ENCODE assay signal across 8 cellular contexts in the genomic region with DNA sequence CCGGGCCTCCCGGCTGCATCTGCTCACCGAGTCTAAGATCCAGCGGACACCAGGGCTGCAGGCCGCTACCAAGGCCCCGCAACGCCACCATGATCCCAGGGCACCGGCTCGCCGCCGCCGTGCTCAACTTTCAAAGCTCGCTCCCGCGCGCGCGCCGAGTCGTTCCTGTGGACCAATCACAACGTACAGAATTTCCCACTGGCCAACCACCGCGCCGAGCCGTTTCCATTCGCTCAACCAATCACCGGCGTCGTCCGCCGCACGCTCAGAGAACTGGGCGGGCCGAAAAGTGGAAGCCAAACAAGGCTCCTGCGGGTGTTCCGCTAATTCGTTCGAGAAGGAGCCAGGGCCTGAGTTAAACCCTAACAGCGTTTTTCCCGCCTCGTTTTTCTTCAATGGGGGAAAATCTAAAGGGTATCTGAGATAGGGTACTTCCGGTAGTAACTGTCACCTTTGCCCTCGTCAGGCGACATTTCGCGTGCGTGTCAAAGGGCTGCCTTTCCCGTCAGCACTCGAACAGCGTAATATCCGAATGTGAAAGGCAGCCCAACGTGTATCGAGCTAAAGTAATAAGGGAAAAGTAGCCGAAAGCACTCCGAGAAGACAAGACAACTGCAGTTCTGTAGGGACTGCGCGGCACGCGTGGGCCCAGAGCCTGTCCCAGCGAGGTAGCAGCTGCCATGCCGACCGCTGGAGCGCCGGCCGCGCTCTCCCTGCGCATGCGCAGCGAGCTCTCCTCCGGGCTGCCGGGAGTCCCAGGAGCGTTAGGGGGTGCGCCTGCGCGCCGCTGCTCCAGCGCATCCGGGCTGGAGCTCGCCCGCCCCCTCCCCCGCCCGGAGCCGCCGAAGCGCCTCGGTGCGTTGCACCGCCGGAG. TPM values are rescaled to one million over a fixed set of nuclear protein-coding genes. Genes with fewer than 3 reads are reported as not detected.
DNase-seq lines count a peak whose midpoint lies in the region; ATAC-seq and TF ChIP-seq lines count a peak whose summit lies in the region.

A gene with protein sequence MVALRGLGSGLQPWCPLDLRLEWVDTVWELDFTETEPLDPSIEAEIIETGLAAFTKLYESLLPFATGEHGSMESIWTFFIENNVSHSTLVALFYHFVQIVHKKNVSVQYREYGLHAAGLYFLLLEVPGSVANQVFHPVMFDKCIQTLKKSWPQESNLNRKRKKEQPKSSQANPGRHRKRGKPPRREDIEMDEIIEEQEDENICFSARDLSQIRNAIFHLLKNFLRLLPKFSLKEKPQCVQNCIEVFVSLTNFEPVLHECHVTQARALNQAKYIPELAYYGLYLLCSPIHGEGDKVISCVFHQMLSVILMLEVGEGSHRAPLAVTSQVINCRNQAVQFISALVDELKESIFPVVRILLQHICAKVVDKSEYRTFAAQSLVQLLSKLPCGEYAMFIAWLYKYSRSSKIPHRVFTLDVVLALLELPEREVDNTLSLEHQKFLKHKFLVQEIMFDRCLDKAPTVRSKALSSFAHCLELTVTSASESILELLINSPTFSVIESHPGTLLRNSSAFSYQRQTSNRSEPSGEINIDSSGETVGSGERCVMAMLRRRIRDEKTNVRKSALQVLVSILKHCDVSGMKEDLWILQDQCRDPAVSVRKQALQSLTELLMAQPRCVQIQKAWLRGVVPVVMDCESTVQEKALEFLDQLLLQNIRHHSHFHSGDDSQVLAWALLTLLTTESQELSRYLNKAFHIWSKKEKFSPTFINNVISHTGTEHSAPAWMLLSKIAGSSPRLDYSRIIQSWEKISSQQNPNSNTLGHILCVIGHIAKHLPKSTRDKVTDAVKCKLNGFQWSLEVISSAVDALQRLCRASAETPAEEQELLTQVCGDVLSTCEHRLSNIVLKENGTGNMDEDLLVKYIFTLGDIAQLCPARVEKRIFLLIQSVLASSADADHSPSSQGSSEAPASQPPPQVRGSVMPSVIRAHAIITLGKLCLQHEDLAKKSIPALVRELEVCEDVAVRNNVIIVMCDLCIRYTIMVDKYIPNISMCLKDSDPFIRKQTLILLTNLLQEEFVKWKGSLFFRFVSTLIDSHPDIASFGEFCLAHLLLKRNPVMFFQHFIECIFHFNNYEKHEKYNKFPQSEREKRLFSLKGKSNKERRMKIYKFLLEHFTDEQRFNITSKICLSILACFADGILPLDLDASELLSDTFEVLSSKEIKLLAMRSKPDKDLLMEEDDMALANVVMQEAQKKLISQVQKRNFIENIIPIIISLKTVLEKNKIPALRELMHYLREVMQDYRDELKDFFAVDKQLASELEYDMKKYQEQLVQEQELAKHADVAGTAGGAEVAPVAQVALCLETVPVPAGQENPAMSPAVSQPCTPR (N-terminal part only) (minus strand): TSS at position 132 of the 874 bp plus-strand sequence. CDS start 41 bp downstream, at position 91.
A gene (plus strand): TSS at position 836 of the 874 bp plus-strand sequence. CDS start 452 bp downstream, outside the sequence.

- peak within 1 kb of the TSS; percentile 90 for H3K9ac ChIP-seq in PC-3 (ENCODE audit: low read length)

- H3K27me3 ChIP-seq in PC-3 (ENCODE audit: low read length) = no peaks in the 10 kb centered on the region

- H2AFZ ChIP-seq in PC-3 (ENCODE audit: low read length) = peak within 1 kb of the TSS; percentile 99

- ATAC-seq in GM21576 (IDR thresholded peaks at IDR 0.05; ENCODE audit: unreplicated experiment) (peak; percentile 75), PC-3 (peak; percentile 80)

- H4K20me1 ChIP-seq in PC-3 (ENCODE audit: low read length) = peaks cover 16% of the 10 kb centered on the region

- peaks cover 8% of the 10 kb centered on the region for H3K36me3 ChIP-seq in PC-3 (ENCODE audit: low read depth, low read length)

- H3K4me2 ChIP-seq in PC-3 (ENCODE audit: low read length) = peak within 1 kb of the TSS; percentile 97

- TF ChIP-seq CTCF in PC-3 (conservative IDR thresholded peaks at IDR 0.05; ENCODE audit: low read depth, low read length) = no peak

- peak; percentile 82 for DNase-seq in DMS114 treated with DMSO at 0.1 percent for 48 hours (lab: John Stamatoyannopoulos, UW; ENCODE audit: unreplicated experiment)
- peak; percentile 99 for DNase-seq in PC-3
- DNase-seq in activated T-cell treated with anti-CD3 and anti-CD28 coated beads for 48 hours (ENCODE audit: low read depth) = peak; percentile 93
- DNase-seq in epithelial cell of prostate (ENCODE audit: low read depth, low spot score) = peak; percentile 76
- DNase-seq in mucosa of gallbladder (ENCODE audit: low spot score) = peak; percentile 98
- peak; percentile 92 to 93 for DNase-seq in stimulated activated CD8-positive, alpha-beta memory T cell treated with anti-CD3 and anti-CD28 coated beads, Interleukin-4, amount 100 ng/mL, for 4 hours (ENCODE audit: low read depth in 2 of 2, low spot score in 1 of 2)

- intact Hi-C loops in PC-3 (cut with micrococcal nuclease) = loop anchor here (1.0 kb wide), 2 partner anchors 29 to 42 kb away; a partner anchor contains a TSS

- H3K27ac ChIP-seq in PC-3 (ENCODE audit: low read length) = peak within 1 kb of the TSS; percentile 76
- H3K27ac ChIP-seq in epithelial cell of prostate = peak within 1 kb of the TSS; percentile 54

- H3K4me3 ChIP-seq in PC-3 (ENCODE audit: low read length) = peak within 1 kb of the TSS; percentile 92

- POLR2A ChIA-PET in PC-3 (lab: Charles Lee; ENCODE audit: unreplicated experiment) = interaction anchor here (0.6 to 1.3 kb wide), 3 partner anchors 20 to 82 kb away, joined by 3 to 8 read pairs (median 4); no protein-coding TSS in a partner anchor

- H3K79me2 ChIP-seq in PC-3 (ENCODE audit: low read length) = peaks cover 84% of the 10 kb centered on the region

- CTCF ChIA-PET in PC-3 (lab: Charles Lee) = interaction anchor here (0.7 kb wide), 1 partner anchor 19 kb away, joined by 5 read pairs; no protein-coding TSS in a partner anchor

- peaks cover 30% of the 10 kb centered on the region for H3K4me1 ChIP-seq in PC-3 (ENCODE audit: insufficient read depth, low read length)

- no peak for TF ChIP-seq RAD21 in Ishikawa (IDR thresholded peaks at IDR 0.05; ENCODE audit: low read depth)

- no peaks in the 10 kb centered on the region for H3K9me3 ChIP-seq in PC-3 (ENCODE audit: low read length)

- H3F3A ChIP-seq in PC-3 (ENCODE audit: low read length, unreplicated experiment) = no peaks in the 10 kb centered on the region

- TF ChIP-seq EP300 in Ishikawa (IDR thresholded peaks at IDR 0.05; ENCODE audit: borderline replicate concordance) = no peak

- no TSS peak for BruUV-seq in PC-3 (replicated peaks; lab: Mats Ljungman, UMichigan)

- no peaks in the 10 kb centered on the region for H3K9me2 ChIP-seq in PC-3 (replicated peaks; ENCODE audit: low read length)

TF ChIP-seq in Ishikawa, 13 proteins besides CTCF, POLR2A, EP300 and RAD21:
- TF ChIP-seq TAF1 (IDR thresholded peaks at IDR 0.05; ENCODE audit: low read depth) (peak; percentile 55; the same call in 1 of the 2 replicates), EGR1 (IDR thresholded peaks at IDR 0.05) (no peak), CEBPB (IDR thresholded peaks at IDR 0.05) (no peak), YY1 (IDR thresholded peaks at IDR 0.05; ENCODE audit: low read depth) (peak; percentile 78), TCF12 (IDR thresholded peaks at IDR 0.05; ENCODE audit: low read depth) (0 out of 2 replicates have a peak, but pooled peaks have one; percentile 19)
- TF ChIP-seq, protein P1, sequence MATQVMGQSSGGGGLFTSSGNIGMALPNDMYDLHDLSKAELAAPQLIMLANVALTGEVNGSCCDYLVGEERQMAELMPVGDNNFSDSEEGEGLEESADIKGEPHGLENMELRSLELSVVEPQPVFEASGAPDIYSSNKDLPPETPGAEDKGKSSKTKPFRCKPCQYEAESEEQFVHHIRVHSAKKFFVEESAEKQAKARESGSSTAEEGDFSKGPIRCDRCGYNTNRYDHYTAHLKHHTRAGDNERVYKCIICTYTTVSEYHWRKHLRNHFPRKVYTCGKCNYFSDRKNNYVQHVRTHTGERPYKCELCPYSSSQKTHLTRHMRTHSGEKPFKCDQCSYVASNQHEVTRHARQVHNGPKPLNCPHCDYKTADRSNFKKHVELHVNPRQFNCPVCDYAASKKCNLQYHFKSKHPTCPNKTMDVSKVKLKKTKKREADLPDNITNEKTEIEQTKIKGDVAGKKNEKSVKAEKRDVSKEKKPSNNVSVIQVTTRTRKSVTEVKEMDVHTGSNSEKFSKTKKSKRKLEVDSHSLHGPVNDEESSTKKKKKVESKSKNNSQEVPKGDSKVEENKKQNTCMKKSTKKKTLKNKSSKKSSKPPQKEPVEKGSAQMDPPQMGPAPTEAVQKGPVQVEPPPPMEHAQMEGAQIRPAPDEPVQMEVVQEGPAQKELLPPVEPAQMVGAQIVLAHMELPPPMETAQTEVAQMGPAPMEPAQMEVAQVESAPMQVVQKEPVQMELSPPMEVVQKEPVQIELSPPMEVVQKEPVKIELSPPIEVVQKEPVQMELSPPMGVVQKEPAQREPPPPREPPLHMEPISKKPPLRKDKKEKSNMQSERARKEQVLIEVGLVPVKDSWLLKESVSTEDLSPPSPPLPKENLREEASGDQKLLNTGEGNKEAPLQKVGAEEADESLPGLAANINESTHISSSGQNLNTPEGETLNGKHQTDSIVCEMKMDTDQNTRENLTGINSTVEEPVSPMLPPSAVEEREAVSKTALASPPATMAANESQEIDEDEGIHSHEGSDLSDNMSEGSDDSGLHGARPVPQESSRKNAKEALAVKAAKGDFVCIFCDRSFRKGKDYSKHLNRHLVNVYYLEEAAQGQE (IDR thresholded peaks at IDR 0.05; ENCODE audit: low read depth) = no peak
- TF ChIP-seq, protein P2, sequence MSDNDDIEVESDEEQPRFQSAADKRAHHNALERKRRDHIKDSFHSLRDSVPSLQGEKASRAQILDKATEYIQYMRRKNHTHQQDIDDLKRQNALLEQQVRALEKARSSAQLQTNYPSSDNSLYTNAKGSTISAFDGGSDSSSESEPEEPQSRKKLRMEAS (IDR thresholded peaks at IDR 0.05) = peak; percentile 86
- TF ChIP-seq, protein P3, sequence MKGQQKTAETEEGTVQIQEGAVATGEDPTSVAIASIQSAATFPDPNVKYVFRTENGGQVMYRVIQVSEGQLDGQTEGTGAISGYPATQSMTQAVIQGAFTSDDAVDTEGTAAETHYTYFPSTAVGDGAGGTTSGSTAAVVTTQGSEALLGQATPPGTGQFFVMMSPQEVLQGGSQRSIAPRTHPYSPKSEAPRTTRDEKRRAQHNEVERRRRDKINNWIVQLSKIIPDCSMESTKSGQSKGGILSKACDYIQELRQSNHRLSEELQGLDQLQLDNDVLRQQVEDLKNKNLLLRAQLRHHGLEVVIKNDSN (IDR thresholded peaks at IDR 0.05) = no peak

RNA-seq across cellular contexts. Expression of the first gene that starts in this region (rescaled TPM):
- total RNA-seq in PC-3 (2014; rRNA removed) (74.5 and 85.0 TPM in 2 replicates), mucosa of gallbladder (14.7 TPM)

RNA-seq across cellular contexts. Expression of the second gene that starts in this region (rescaled TPM):
- 49.2 and 53.9 TPM in 2 replicates for total RNA-seq in PC-3 (2014; rRNA removed)
- total RNA-seq in mucosa of gallbladder = 54.8 TPM

Comparison
In these comparisons a context has a peak if more than half of its experiments do, and no peak if none do; other contexts are left out.
1. Peak in every context shown above with its lines: DNase-seq, ATAC-seq, H3K4me3 ChIP-seq and H3K27ac ChIP-seq.